20 cellular contexts compared by ENCODE assay signal in the genomic region with DNA sequence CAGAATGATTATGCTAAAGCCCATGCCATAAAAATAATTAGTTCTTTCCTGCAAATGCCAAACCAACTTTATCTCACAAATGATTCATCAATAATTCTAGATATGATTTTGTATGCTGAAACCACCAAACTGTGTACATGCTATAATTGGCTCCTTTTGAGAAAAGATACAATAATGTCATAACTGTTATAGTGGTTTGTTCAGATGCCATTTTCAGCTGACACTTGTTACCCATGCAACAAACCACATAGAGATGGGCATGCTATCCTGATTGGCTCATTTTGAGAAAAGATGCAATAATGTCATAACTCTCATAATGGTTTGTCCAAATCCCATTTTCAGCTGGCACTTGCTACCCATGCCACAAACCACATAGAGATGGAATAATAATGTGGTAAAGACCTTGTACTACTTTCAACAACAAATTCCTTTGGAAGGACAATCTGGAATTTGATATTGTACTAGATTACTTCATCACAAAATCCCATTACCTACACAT.
"Had no signal": no experiment of that assay in that cellular context is flagged by ENCODE, and none has a peak within 500 bp of the region (broad histone marks: within the 10 kb centered on the region; RNA-seq: fewer than 3 reads in every experiment).

No MANE protein-coding gene starts in this region.

- H3K27ac ChIP-seq: SJSA1, SK-N-MC had no signal

- DNase-seq: KBM-7, MM.1S, MV-4-11, NCI-H1048, NCI-H1105, NCI-H1417, NCI-H146, NCI-H1694 treated with DMSO at 0.1 percent for 48 hours, NCI-H1930, NCI-H2081, NCI-H2107, NCI-H2227 treated with DMSO at 0.1 percent for 48 hours, NCI-H524, NCI-H526 treated with DMSO at 0.1 percent for 48 hours, NCI-H748 treated with DMSO at 0.1 percent for 48 hours, Right ventricle myocardium superior, RPMI8226, SIG-M5 had no signal

- H3K27me3 ChIP-seq: SJSA1 had no signal

- H3K36me3 ChIP-seq: SJSA1 had no signal

- H3K9me3 ChIP-seq: SJSA1 had no signal

- H3K4me3 ChIP-seq: SJSA1, SK-N-MC had no signal
